In genomic region chr10:43050011-43050410, GRCh38 we compare ENCODE assay signal across 15 cellular contexts. TPM values are rescaled to one million over a fixed set of nuclear protein-coding genes. Genes with fewer than 3 reads are reported as not detected.
A peak's percentile ranks its signal among the peaks of the same experiment; 100 is the strongest.
DNase-seq lines count a peak whose midpoint lies in the region; ATAC-seq lines count a peak whose summit lies in the region.
"Had no signal": no experiment of that assay in that cellular context is flagged by ENCODE, and none has a peak within 500 bp of the region (broad histone marks: within the 10 kb centered on the region; RNA-seq: fewer than 3 reads in every experiment).

No MANE protein-coding gene starts in this region.

- ATAC-seq in activated T-cell treated with anti-CD3 and anti-CD28 coated beads, Interleukin-2, amount 50 U/mL, for 72 hours (replicated peaks in 1 of 2): no peak
- no peak for ATAC-seq in activated T-cell treated with anti-CD3 and anti-CD28 coated beads, Interleukin-2, amount 50 U/mL, for 4 hours
- ATAC-seq in activated T-helper 17 cell treated with anti-CD3 and anti-CD28 coated beads, Interleukin-2, amount 50 U/mL, for 72 hours (replicated peaks): peak; percentile 19
- no peak for ATAC-seq in HG02610 (IDR thresholded peaks at IDR 0.05; ENCODE audit: unreplicated experiment)
- ATAC-seq: CD8-positive, alpha-beta T cell; GM12878 had no signal

- H3K27ac Mint-ChIP-seq in activated T-cell treated with anti-CD3 and anti-CD28 coated beads, Interleukin-2, amount 50 U/mL, for 72 hours: peak overlapping the region; percentile 2
- H3K27ac Mint-ChIP-seq in activated T-helper 17 cell treated with anti-CD3 and anti-CD28 coated beads, Interleukin-2, amount 50 U/mL, for 72 hours: no peak overlapping the region
- H3K27ac Mint-ChIP-seq: B cell; CD4-positive, alpha-beta T cell; CD8-positive, alpha-beta T cell had no signal

- no peak for DNase-seq in activated T-cell treated with anti-CD3 and anti-CD28 coated beads, Interleukin-2, amount 50 U/mL, for 72 hours
- no peak for DNase-seq in activated T-cell treated with anti-CD3 and anti-CD28 coated beads, Interleukin-2, amount 50 U/mL, for 4 hours
- DNase-seq in DMS79 (lab: John Stamatoyannopoulos, UW): no peak
- DNase-seq: AML-193; Caco-2; Calu3; CD4-positive, alpha-beta T cell; CD8-positive, alpha-beta T cell; DND-41; EL; GDM1 had no signal

- H3K9me3 Mint-ChIP-seq in activated T-cell treated with anti-CD3 and anti-CD28 coated beads, Interleukin-2, amount 50 U/mL, for 72 hours: no peaks in the 10 kb centered on the region
- H3K9me3 Mint-ChIP-seq in activated T-cell treated with anti-CD3 and anti-CD28 coated beads, Interleukin-2, amount 50 U/mL, for 4 hours: no peaks in the 10 kb centered on the region
- H3K9me3 Mint-ChIP-seq in activated T-helper 17 cell treated with anti-CD3 and anti-CD28 coated beads, Interleukin-2, amount 50 U/mL, for 72 hours: no peaks in the 10 kb centered on the region
- H3K9me3 Mint-ChIP-seq: CD4-positive, alpha-beta T cell; CD8-positive, alpha-beta T cell had no signal

- H3K36me3 Mint-ChIP-seq in activated T-cell treated with anti-CD3 and anti-CD28 coated beads, Interleukin-2, amount 50 U/mL, for 72 hours (ENCODE audit: insufficient read depth in 2 of 2): no peaks in the 10 kb centered on the region
- no peaks in the 10 kb centered on the region for H3K36me3 Mint-ChIP-seq in activated T-cell treated with anti-CD3 and anti-CD28 coated beads, Interleukin-2, amount 50 U/mL, for 4 hours (ENCODE audit: insufficient read depth)
- H3K36me3 Mint-ChIP-seq in activated T-helper 17 cell treated with anti-CD3 and anti-CD28 coated beads, Interleukin-2, amount 50 U/mL, for 72 hours (ENCODE audit: low read depth): no peaks in the 10 kb centered on the region
- H3K36me3 Mint-ChIP-seq: CD8-positive, alpha-beta T cell had no signal

- peaks cover 6% of the 10 kb centered on the region for H3K4me1 Mint-ChIP-seq in activated T-cell treated with anti-CD3 and anti-CD28 coated beads, Interleukin-2, amount 50 U/mL, for 72 hours (ENCODE audit: low read depth)
- no peaks in the 10 kb centered on the region for H3K4me1 Mint-ChIP-seq in activated T-cell treated with anti-CD3 and anti-CD28 coated beads, Interleukin-2, amount 50 U/mL, for 4 hours (ENCODE audit: low read depth)
- no peaks in the 10 kb centered on the region for H3K4me1 Mint-ChIP-seq in activated T-helper 17 cell treated with anti-CD3 and anti-CD28 coated beads, Interleukin-2, amount 50 U/mL, for 72 hours
- H3K4me1 Mint-ChIP-seq: B cell had no signal

- H3K27me3 Mint-ChIP-seq in activated T-cell treated with anti-CD3 and anti-CD28 coated beads, Interleukin-2, amount 50 U/mL, for 72 hours (ENCODE audit: low read depth): peaks cover 27% of the 10 kb centered on the region
- no peaks in the 10 kb centered on the region for H3K27me3 Mint-ChIP-seq in activated T-cell treated with anti-CD3 and anti-CD28 coated beads, Interleukin-2, amount 50 U/mL, for 4 hours (ENCODE audit: low read depth)
- peaks cover 7% of the 10 kb centered on the region for H3K27me3 Mint-ChIP-seq in activated T-helper 17 cell treated with anti-CD3 and anti-CD28 coated beads, Interleukin-2, amount 50 U/mL, for 72 hours
- H3K27me3 Mint-ChIP-seq: CD4-positive, alpha-beta T cell had no signal

- no peak overlapping the region for H3K4me3 Mint-ChIP-seq in activated T-cell treated with anti-CD3 and anti-CD28 coated beads, Interleukin-2, amount 50 U/mL, for 72 hours
- no peak overlapping the region for H3K4me3 Mint-ChIP-seq in activated T-cell treated with anti-CD3 and anti-CD28 coated beads, Interleukin-2, amount 50 U/mL, for 4 hours
- H3K4me3 Mint-ChIP-seq in activated T-helper 17 cell treated with anti-CD3 and anti-CD28 coated beads, Interleukin-2, amount 50 U/mL, for 72 hours: no peak overlapping the region
- H3K4me3 Mint-ChIP-seq: B cell; CD4-positive, alpha-beta T cell; CD8-positive, alpha-beta T cell had no signal

RNA-seq across cellular contexts. Expression of gene RET, which starts 26.9 kb away (rescaled TPM):
- under 1 TPM; 0.29 to 0.67 TPM for total RNA-seq in activated T-cell treated with anti-CD3 and anti-CD28 coated beads, Interleukin-2, amount 50 U/mL, for 72 hours
- under 1 TPM; 0.13 to 0.41 (median 0.13) TPM for total RNA-seq in activated T-cell treated with anti-CD3 and anti-CD28 coated beads, Interleukin-2, amount 50 U/mL, for 4 hours
- total RNA-seq in activated T-helper 17 cell treated with anti-CD3 and anti-CD28 coated beads, Interleukin-2, amount 50 U/mL, for 72 hours: under 1 TPM in 1 of 2 donors, not detected in 1; 0.24 TPM
- total RNA-seq: Caco-2; Calu3; CD4-positive, alpha-beta T cell; CD8-positive, alpha-beta T cell; GM12878 had no signal
